In the genomic region with DNA sequence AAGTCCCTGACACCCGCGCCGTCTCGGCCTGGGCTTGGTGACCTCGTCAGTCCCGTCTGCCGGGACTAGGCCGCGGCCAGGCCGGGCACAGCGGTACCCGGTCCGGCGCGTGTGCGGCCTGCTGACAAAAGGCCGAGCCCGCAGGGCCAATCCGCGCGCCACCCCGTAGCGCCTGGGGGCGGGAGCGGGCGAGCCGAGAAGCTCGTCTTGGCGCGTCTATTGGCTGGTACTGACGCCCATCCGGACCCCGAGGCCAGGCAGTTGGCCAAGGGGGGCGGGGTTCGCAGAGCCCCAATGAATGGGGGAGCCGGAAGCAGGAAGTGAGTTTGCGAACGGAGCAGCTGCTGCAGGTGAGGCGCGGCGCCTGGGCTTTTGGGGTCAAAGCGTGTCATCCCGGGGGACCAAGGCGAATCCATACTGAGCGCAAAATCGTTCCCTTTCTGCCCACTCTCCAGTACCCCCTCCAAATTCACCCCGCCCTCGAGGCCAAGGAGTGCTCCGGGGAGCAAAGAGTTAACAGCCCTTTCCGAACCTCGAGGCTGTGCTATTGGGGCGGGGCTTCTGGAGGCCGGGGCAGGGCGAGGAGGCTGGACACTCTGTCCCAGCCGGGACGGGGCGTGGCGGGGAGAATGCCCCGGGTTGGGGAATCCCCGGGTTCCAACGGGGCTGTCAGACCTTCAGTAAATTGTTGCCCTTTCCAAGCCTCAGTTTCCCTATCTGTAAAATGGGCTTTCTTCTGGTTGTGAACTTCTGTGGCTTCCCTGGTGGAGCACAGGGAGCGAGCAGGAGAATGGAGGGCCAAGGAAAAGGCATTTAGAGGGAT, we compare ENCODE assay signal across 7 cellular contexts. TPM values are rescaled to one million over a fixed set of nuclear protein-coding genes. Genes with fewer than 3 reads are reported as not detected.
DNase-seq lines count a peak whose midpoint lies in the region; ATAC-seq and TF ChIP-seq lines count a peak whose summit lies in the region.

A gene with protein sequence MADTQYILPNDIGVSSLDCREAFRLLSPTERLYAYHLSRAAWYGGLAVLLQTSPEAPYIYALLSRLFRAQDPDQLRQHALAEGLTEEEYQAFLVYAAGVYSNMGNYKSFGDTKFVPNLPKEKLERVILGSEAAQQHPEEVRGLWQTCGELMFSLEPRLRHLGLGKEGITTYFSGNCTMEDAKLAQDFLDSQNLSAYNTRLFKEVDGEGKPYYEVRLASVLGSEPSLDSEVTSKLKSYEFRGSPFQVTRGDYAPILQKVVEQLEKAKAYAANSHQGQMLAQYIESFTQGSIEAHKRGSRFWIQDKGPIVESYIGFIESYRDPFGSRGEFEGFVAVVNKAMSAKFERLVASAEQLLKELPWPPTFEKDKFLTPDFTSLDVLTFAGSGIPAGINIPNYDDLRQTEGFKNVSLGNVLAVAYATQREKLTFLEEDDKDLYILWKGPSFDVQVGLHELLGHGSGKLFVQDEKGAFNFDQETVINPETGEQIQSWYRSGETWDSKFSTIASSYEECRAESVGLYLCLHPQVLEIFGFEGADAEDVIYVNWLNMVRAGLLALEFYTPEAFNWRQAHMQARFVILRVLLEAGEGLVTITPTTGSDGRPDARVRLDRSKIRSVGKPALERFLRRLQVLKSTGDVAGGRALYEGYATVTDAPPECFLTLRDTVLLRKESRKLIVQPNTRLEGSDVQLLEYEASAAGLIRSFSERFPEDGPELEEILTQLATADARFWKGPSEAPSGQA (plus strand): TSS at position 319 of the 823 bp plus-strand sequence. CDS start 1,767 bp downstream, outside the sequence.

- H3K9me3 ChIP-seq in hepatocyte (ENCODE audit: low read depth): no peaks in the 10 kb centered on the region

- peaks cover 21% of the 10 kb centered on the region for H3K79me2 ChIP-seq in hepatocyte

- DNase-seq in NCI-H2029 (lab: John Stamatoyannopoulos, UW) (peak; percentile 98), T-helper 22 cell (ENCODE audit: low read depth) (peak; percentile 93), astrocyte of the cerebellum (ENCODE audit: low read depth) (peak; percentile 85), hepatocyte (ENCODE audit: low spot score) (peak; percentile 99), retina (peak; percentile 97)

- H3K4me3 ChIP-seq in astrocyte of the cerebellum (ENCODE audit: low read depth, low read length): peak within 1 kb of the TSS; percentile 62
- H3K4me3 ChIP-seq in hepatocyte: peak within 1 kb of the TSS; percentile 31

- peaks cover 11% of the 10 kb centered on the region for H3K4me1 ChIP-seq in hepatocyte (ENCODE audit: insufficient read depth)

- H2AFZ ChIP-seq in hepatocyte: peak within 1 kb of the TSS; percentile 73

- ATAC-seq in GM18505 (IDR thresholded peaks at IDR 0.05; ENCODE audit: unreplicated experiment) (peak; percentile 90), HG02973 (IDR thresholded peaks at IDR 0.05; ENCODE audit: unreplicated experiment) (peak; percentile 75)

- under 1% methylated on average over 40 of the region's 62 CpGs for WGBS in hepatocyte (ENCODE audit: low lambda C conversion rate, missing lambda C conversion rate)

- no peaks in the 10 kb centered on the region for H3K9me2 ChIP-seq in hepatocyte (replicated peaks; ENCODE audit: insufficient read depth)

- H3K27me3 ChIP-seq in hepatocyte: no peaks in the 10 kb centered on the region

- TF ChIP-seq CTCF in astrocyte of the cerebellum (IDR thresholded peaks at IDR 0.05; ENCODE audit: low read depth, low read length, missing control alignments) (no peak), hepatocyte (IDR thresholded peaks at IDR 0.05; ENCODE audit: poor library complexity) (no peak)

- H3K27ac ChIP-seq in hepatocyte: peak within 1 kb of the TSS; percentile 95

- peak; percentile 94 for TF ChIP-seq POLR2A in GM18505 (IDR thresholded peaks at IDR 0.05; ENCODE audit: borderline replicate concordance, extremely low read depth, insufficient read depth, insufficient read length)

- H3K4me2 ChIP-seq in hepatocyte: peak within 1 kb of the TSS; percentile 97

- no peaks in the 10 kb centered on the region for H3K36me3 ChIP-seq in hepatocyte (replicated peaks; ENCODE audit: insufficient read depth, low read depth)

- H4K20me1 ChIP-seq in hepatocyte (ENCODE audit: insufficient read depth, poor library complexity, severe bottlenecking): peaks cover 4% of the 10 kb centered on the region

- in situ Hi-C loops in astrocyte of the cerebellum (cut with HindIII; ENCODE audit: low sequenced_read_pairs): no loop called here

RNA-seq across cellular contexts. Expression of the gene that starts here (rescaled TPM):
- 46.0 and 56.0 TPM in 2 replicates for total RNA-seq in hepatocyte
- 54.8 and 57.3 TPM in 2 replicates for polyA plus RNA-seq in hepatocyte

Comparison
In these comparisons a context has a peak if more than half of its experiments do, and no peak if none do; other contexts are left out.
1. Peak in every context shown above with its lines: DNase-seq, ATAC-seq, H3K4me3 ChIP-seq and H3K27ac ChIP-seq.